ENCODE assay signal across 28 cellular contexts in the genomic region with DNA sequence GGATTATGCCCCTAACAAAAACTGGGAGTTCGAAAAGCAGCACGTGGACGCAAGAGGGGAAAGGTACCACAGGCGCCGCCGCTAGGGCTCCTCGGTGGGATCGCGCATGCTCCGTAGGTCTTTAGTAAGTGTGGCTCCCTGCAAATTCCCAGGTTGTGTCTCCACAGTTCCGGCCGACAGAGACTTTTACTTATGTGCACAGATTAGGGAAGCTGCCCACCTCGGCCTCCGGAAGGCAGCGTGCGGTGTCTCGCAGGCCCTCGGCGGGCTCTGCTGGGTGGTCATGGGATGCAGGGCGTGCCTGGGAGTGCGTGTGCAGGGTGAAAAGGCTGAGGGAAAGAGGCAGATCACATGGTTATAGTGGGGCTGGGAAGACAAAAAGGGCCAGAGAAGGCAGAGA.
"Had no signal": no experiment of that assay in that cellular context is flagged by ENCODE, and none has a peak within 500 bp of the region (broad histone marks: within the 10 kb centered on the region; RNA-seq: fewer than 3 reads in every experiment).

No MANE protein-coding gene starts in this region.

- H3K9me3 ChIP-seq: adrenal gland, body of pancreas, gastrocnemius medialis had no signal

- H3K36me3 ChIP-seq: adrenal gland, esophagus muscularis mucosa, gastrocnemius medialis had no signal

- H3K4me1 ChIP-seq: adrenal gland, body of pancreas, esophagus muscularis mucosa, foreskin keratinocyte, gastrocnemius medialis had no signal

- FAIRE-seq: colon had no signal

- H3K27ac ChIP-seq: adrenal gland, body of pancreas, esophagus muscularis mucosa, foreskin keratinocyte, gastrocnemius medialis had no signal

- ATAC-seq: activated naive CD8-positive, alpha-beta T cell treated with anti-CD3 and anti-CD28 coated beads, Interleukin-2, amount 50 U/mL, for 24 hours; activated T-cell treated with anti-CD3 and anti-CD28 coated beads, Interleukin-2, amount 50 U/mL, for 72 hours; body of pancreas; effector memory CD8-positive, alpha-beta T cell; foreskin keratinocyte; gastrocnemius medialis had no signal

- H3K27me3 ChIP-seq: adrenal gland, body of pancreas, esophagus muscularis mucosa, foreskin keratinocyte, gastrocnemius medialis had no signal

- H3K4me3 ChIP-seq: adrenal gland, body of pancreas, esophagus muscularis mucosa, gastrocnemius medialis had no signal

- DNase-seq: activated CD4-positive, alpha-beta memory T cell treated with anti-CD3 and anti-CD28 coated beads, Interleukin-2, amount 10 ng/mL, durations not matched to agents 7 days and 5 days; activated CD4-positive, alpha-beta T cell treated with anti-CD3 and anti-CD28 coated beads for 1 hour; activated CD4-positive, alpha-beta T cell treated with anti-CD3 and anti-CD28 coated beads for 4 hours; activated CD4-positive, alpha-beta T cell treated with anti-CD3 and anti-CD28 coated beads, Interleukin-2, amount 10 ng/mL, durations not matched to agents 7 days and 5 days; activated CD4-positive, alpha-beta T cell treated with anti-CD3 and anti-CD28 coated beads, Interleukin-2, amount 50 U/mL, for 4 hours; activated CD8-positive, alpha-beta memory T cell treated with anti-CD3 and anti-CD28 coated beads, Interleukin-2, amount 50 U/mL, for 48 hours; activated naive CD4-positive, alpha-beta T cell treated with anti-CD3 and anti-CD28 coated beads for 36 hours; activated naive CD8-positive, alpha-beta T cell treated with anti-CD3 and anti-CD28 coated beads for 36 hours; activated naive CD8-positive, alpha-beta T cell treated with anti-CD3 and anti-CD28 coated beads, Interleukin-2, amount 50 U/mL, for 24 hours; activated T-cell treated with anti-CD3 and anti-CD28 coated beads for 4 hours; activated T-cell treated with anti-CD3 and anti-CD28 coated beads, Interleukin-2, amount 50 U/mL, for 24 hours; activated T-cell treated with anti-CD3 and anti-CD28 coated beads, Interleukin-2, amount 50 U/mL, for 72 hours; adrenal gland; amygdala; aorta; body of pancreas; caudate nucleus; cortex of kidney; dermis blood vessel endothelial cell; effector CD4-positive, alpha-beta T cell; effector memory CD8-positive, alpha-beta T cell; erythroblast; foreskin keratinocyte; gastrocnemius medialis; glutamatergic neuron; T-helper 2 cell had no signal
